Comparison of ENCODE assay signal across 16 cellular contexts in genomic region chr10:121159670-121160069, GRCh38.
DNase-seq lines count a peak whose midpoint lies in the region; ATAC-seq and TF ChIP-seq lines count a peak whose summit lies in the region.
"Had no signal": no experiment of that assay in that cellular context is flagged by ENCODE, and none has a peak within 500 bp of the region (broad histone marks: within the 10 kb centered on the region; RNA-seq: fewer than 3 reads in every experiment).

No MANE protein-coding gene starts in this region.

- no peak overlapping the region for H3K27ac ChIP-seq in breast epithelium
- H3K27ac ChIP-seq: uterus had no signal

- no peaks in the 10 kb centered on the region for H3K36me3 ChIP-seq in breast epithelium
- H3K36me3 ChIP-seq: uterus had no signal

- no TSS peak for BruUV-seq in MCF 10A (replicated peaks; lab: Mats Ljungman, UMichigan)

- H3K4me1 ChIP-seq in breast epithelium = no peaks in the 10 kb centered on the region
- H3K4me1 ChIP-seq: uterus had no signal

- no peak overlapping the region for H3K4me3 Mint-ChIP-seq in MCF 10A (ENCODE audit: unreplicated experiment)
- H3K4me3 Mint-ChIP-seq in activated T-cell treated with anti-CD3 and anti-CD28 coated beads, Interleukin-2, amount 50 U/mL, for 72 hours = no peak overlapping the region
- H3K4me3 Mint-ChIP-seq in stimulated activated naive CD8-positive, alpha-beta T cell treated with anti-CD3 and anti-CD28 coated beads, Interleukin-15, amount 100 ng/mL, for 72 hours = no peak overlapping the region
- H3K4me3 Mint-ChIP-seq: stimulated activated naive CD8-positive, alpha-beta T cell treated with anti-CD3 and anti-CD28 coated beads, Interleukin-15, Interleukin-2, amounts not matched to agents 100 ng/mL and 50 ng/mL, for 24 hours; T-helper 17 cell had no signal

- peaks cover 11% of the 10 kb centered on the region for H3K4me1 Mint-ChIP-seq in MCF 10A (ENCODE audit: insufficient read depth, unreplicated experiment)
- no peaks in the 10 kb centered on the region for H3K4me1 Mint-ChIP-seq in activated T-cell treated with anti-CD3 and anti-CD28 coated beads, Interleukin-2, amount 50 U/mL, for 72 hours (ENCODE audit: low read depth)
- H3K4me1 Mint-ChIP-seq in stimulated activated naive CD8-positive, alpha-beta T cell treated with anti-CD3 and anti-CD28 coated beads, Interleukin-15, amount 100 ng/mL, for 72 hours = no peaks in the 10 kb centered on the region
- H3K4me1 Mint-ChIP-seq: T-helper 17 cell had no signal

- TF ChIP-seq POLR2A in breast epithelium (IDR thresholded peaks at IDR 0.05) = no peak

- intact Hi-C loops in MCF 10A (cut with micrococcal nuclease) = loop anchor here (5.0 kb wide), 1 partner anchor 718 kb away; no protein-coding TSS in a partner anchor
- intact Hi-C loops in breast epithelium (cut with DNase I; ENCODE audit: low total_unique reads) = no loop called here

- TF ChIP-seq CTCF in MCF 10A (IDR thresholded peaks at IDR 0.05; ENCODE audit: unreplicated experiment) (no peak), breast epithelium (IDR thresholded peaks at IDR 0.05) (no peak)

- no peaks in the 10 kb centered on the region for H3K27me3 ChIP-seq in breast epithelium
- H3K27me3 ChIP-seq: uterus had no signal

- CTCF ChIA-PET in MCF 10A (lab: Yijun Ruan, JAX) = no interaction called here

- no peaks in the 10 kb centered on the region for H3K27me3 Mint-ChIP-seq in MCF 10A (ENCODE audit: insufficient read depth, unreplicated experiment)
- no peaks in the 10 kb centered on the region for H3K27me3 Mint-ChIP-seq in activated T-cell treated with anti-CD3 and anti-CD28 coated beads, Interleukin-2, amount 50 U/mL, for 72 hours (ENCODE audit: low read depth)
- no peaks in the 10 kb centered on the region for H3K27me3 Mint-ChIP-seq in stimulated activated naive CD8-positive, alpha-beta T cell treated with anti-CD3 and anti-CD28 coated beads, Interleukin-15, amount 100 ng/mL, for 72 hours
- H3K27me3 Mint-ChIP-seq: stimulated activated naive CD8-positive, alpha-beta T cell treated with anti-CD3 and anti-CD28 coated beads, Interleukin-15, Interleukin-2, amounts not matched to agents 100 ng/mL and 50 ng/mL, for 24 hours; T-helper 17 cell had no signal

- no peaks in the 10 kb centered on the region for H3K9me3 Mint-ChIP-seq in MCF 10A (ENCODE audit: unreplicated experiment)
- H3K9me3 Mint-ChIP-seq in activated T-cell treated with anti-CD3 and anti-CD28 coated beads, Interleukin-2, amount 50 U/mL, for 72 hours = peaks cover 3 to 7% of the 10 kb centered on the region in 2 donors
- no peaks in the 10 kb centered on the region for H3K9me3 Mint-ChIP-seq in stimulated activated naive CD8-positive, alpha-beta T cell treated with anti-CD3 and anti-CD28 coated beads, Interleukin-15, amount 100 ng/mL, for 72 hours

- peaks cover 0 to 14% of the 10 kb centered on the region in 2 donors for H3K9me3 ChIP-seq in breast epithelium

- ATAC-seq in HG03565 (IDR thresholded peaks at IDR 0.05; ENCODE audit: unreplicated experiment) (peak; percentile 51), HG02973 (IDR thresholded peaks at IDR 0.05; ENCODE audit: unreplicated experiment) (no peak), GM21360 (IDR thresholded peaks at IDR 0.05; ENCODE audit: unreplicated experiment) (no peak)
- ATAC-seq in activated T-cell treated with anti-CD3 and anti-CD28 coated beads, Interleukin-2, amount 50 U/mL, for 72 hours (replicated peaks in 1 of 2) = peak; percentile 92 to 96
- ATAC-seq in stimulated activated naive CD8-positive, alpha-beta T cell treated with anti-CD3 and anti-CD28 coated beads, Interleukin-15, amount 100 ng/mL, for 72 hours = peak; percentile 88
- ATAC-seq: T-helper 17 cell had no signal

- POLR2A ChIA-PET in MCF 10A (lab: Yijun Ruan, JAX) = interaction anchor here (0.7 to 1.4 kb wide), 5 partner anchors 20 to 1262 kb away, joined by 3 to 6 read pairs (median 3); no protein-coding TSS in a partner anchor

- DNase-seq in MCF 10A (ENCODE audit: unreplicated experiment) (peak; percentile 31), breast epithelium (ENCODE audit: low spot score in 2 of 2) (no peak), OCI-M1 (lab: John Stamatoyannopoulos, UW) (no peak)
- peak; percentile 25 to 41 for DNase-seq in activated T-cell treated with anti-CD3 and anti-CD28 coated beads, Interleukin-2, amount 50 U/mL, for 72 hours
- peak in 1 of 2 donors; percentile 26 for DNase-seq in stimulated activated naive CD8-positive, alpha-beta T cell treated with anti-CD3 and anti-CD28 coated beads, Interleukin-15, amount 100 ng/mL, for 72 hours
- DNase-seq: activated CD4-positive, CD25-positive, alpha-beta regulatory T cell treated with anti-CD3 and anti-CD28 coated beads, Interleukin-2, amount 50 U/mL, for 72 hours; activated gamma-delta T cell; dermis blood vessel endothelial cell; hippocampal formation; Right ventricle myocardium superior; T-helper 17 cell; uterus had no signal

- H3K4me3 ChIP-seq in breast epithelium = no peak overlapping the region
- H3K4me3 ChIP-seq: uterus had no signal

- H3K36me3 Mint-ChIP-seq in MCF 10A (ENCODE audit: insufficient read depth, unreplicated experiment) = no peaks in the 10 kb centered on the region
- no peaks in the 10 kb centered on the region for H3K36me3 Mint-ChIP-seq in activated T-cell treated with anti-CD3 and anti-CD28 coated beads, Interleukin-2, amount 50 U/mL, for 72 hours (ENCODE audit: insufficient read depth in 2 of 2)

- H3K27ac Mint-ChIP-seq in MCF 10A (ENCODE audit: low read depth, unreplicated experiment) = no peak overlapping the region
- no peak overlapping the region for H3K27ac Mint-ChIP-seq in activated T-cell treated with anti-CD3 and anti-CD28 coated beads, Interleukin-2, amount 50 U/mL, for 72 hours
- no peak overlapping the region for H3K27ac Mint-ChIP-seq in stimulated activated naive CD8-positive, alpha-beta T cell treated with anti-CD3 and anti-CD28 coated beads, Interleukin-15, amount 100 ng/mL, for 72 hours
- H3K27ac Mint-ChIP-seq: stimulated activated naive CD8-positive, alpha-beta T cell treated with anti-CD3 and anti-CD28 coated beads, Interleukin-15, Interleukin-2, amounts not matched to agents 100 ng/mL and 50 ng/mL, for 24 hours; T-helper 17 cell had no signal

Comparison
In these comparisons a context has a peak if more than half of its experiments do, and no peak if none do; other contexts are left out.
1. DNase-seq: peak in MCF 10A (single experiment) and activated T-cell treated with anti-CD3 and anti-CD28 coated beads, Interleukin-2, amount 50 U/mL, for 72 hours (2 of 2); none in breast epithelium (0 of 2) and OCI-M1 (single experiment).
2. ATAC-seq: peak in HG03565 (single experiment), activated T-cell treated with anti-CD3 and anti-CD28 coated beads, Interleukin-2, amount 50 U/mL, for 72 hours (2 of 2) and stimulated activated naive CD8-positive, alpha-beta T cell treated with anti-CD3 and anti-CD28 coated beads, Interleukin-15, amount 100 ng/mL, for 72 hours (single experiment); none in HG02973 (single experiment) and GM21360 (single experiment).